11 cellular contexts compared by ENCODE assay signal in genomic region chr15:47720555-47720954, GRCh38. TPM values are rescaled to one million over a fixed set of nuclear protein-coding genes. Genes with fewer than 3 reads are reported as not detected.
DNase-seq lines count a peak whose midpoint lies in the region; ATAC-seq and TF ChIP-seq lines count a peak whose summit lies in the region.
"Had no signal": no experiment of that assay in that cellular context is flagged by ENCODE, and none has a peak within 500 bp of the region (broad histone marks: within the 10 kb centered on the region; RNA-seq: fewer than 3 reads in every experiment).

No MANE protein-coding gene starts in this region.

- H3K27me3 ChIP-seq in iPS-18a (ENCODE audit: control insufficient read depth, insufficient read depth, low read length) = peaks cover 43% of the 10 kb centered on the region
- H3K27me3 ChIP-seq in skeletal muscle tissue (ENCODE audit: control insufficient read depth in 3 of 3, insufficient read depth in 3 of 3, low read length in 3 of 3) = no peaks in the 10 kb centered on the region

- no peaks in the 10 kb centered on the region for H3K9me3 Mint-ChIP-seq in activated CD8-positive, alpha-beta T cell treated with anti-CD3 and anti-CD28 coated beads for 36 hours
- H3K9me3 Mint-ChIP-seq in activated CD8-positive, alpha-beta T cell treated with anti-CD3 and anti-CD28 coated beads, Interleukin-2, amount 10 ng/mL, durations not matched to agents 7 days and 5 days (ENCODE audit: insufficient read depth) = no peaks in the 10 kb centered on the region
- H3K9me3 Mint-ChIP-seq: CD4-positive, alpha-beta T cell had no signal

- TF ChIP-seq CTCF in HEK293 (tag by site-specific recombination; IDR thresholded peaks at IDR 0.05) = no peak
- TF ChIP-seq CTCF in activated CD8-positive, alpha-beta T cell treated with anti-CD3 and anti-CD28 coated beads for 36 hours (IDR thresholded peaks at IDR 0.05) = no peak

- H3K27me3 Mint-ChIP-seq in activated CD8-positive, alpha-beta T cell treated with anti-CD3 and anti-CD28 coated beads for 36 hours = peaks cover 36% of the 10 kb centered on the region
- peaks cover 32% of the 10 kb centered on the region for H3K27me3 Mint-ChIP-seq in activated CD8-positive, alpha-beta T cell treated with anti-CD3 and anti-CD28 coated beads, Interleukin-2, amount 10 ng/mL, durations not matched to agents 7 days and 5 days (ENCODE audit: low read depth)

- H3K9me3 ChIP-seq in HEK293 (ENCODE audit: control insufficient read depth, insufficient read depth, low read depth, low read length) (no peaks in the 10 kb centered on the region), iPS-18a (ENCODE audit: control insufficient read depth, low read depth, low read length) (no peaks in the 10 kb centered on the region), skeletal muscle tissue (ENCODE audit: control insufficient read depth in 3 of 3, low read length in 3 of 3) (no peaks in the 10 kb centered on the region)

- H3K36me3 Mint-ChIP-seq in activated CD8-positive, alpha-beta T cell treated with anti-CD3 and anti-CD28 coated beads for 36 hours (ENCODE audit: low read depth) = no peaks in the 10 kb centered on the region
- no peaks in the 10 kb centered on the region for H3K36me3 Mint-ChIP-seq in activated CD8-positive, alpha-beta T cell treated with anti-CD3 and anti-CD28 coated beads, Interleukin-2, amount 10 ng/mL, durations not matched to agents 7 days and 5 days (ENCODE audit: low read depth)

- H3K27ac ChIP-seq in HEK293 (ENCODE audit: extremely low read depth, low read depth, low read length) = no peak overlapping the region; the same call in 1 of the 2 replicates
- peak overlapping the region; percentile 41 for H3K27ac ChIP-seq in angular gyrus (ENCODE audit: low read depth, low read length)
- H3K27ac ChIP-seq in iPS-18a (ENCODE audit: low read length) = no peak overlapping the region
- H3K27ac ChIP-seq in skeletal muscle tissue (ENCODE audit: low read depth, low read length) = peak overlapping the region; percentile 77

- H3K4me1 ChIP-seq in HEK293 (ENCODE audit: control insufficient read depth, insufficient read depth, low read length) (peaks cover 4% of the 10 kb centered on the region), iPS-18a (ENCODE audit: control insufficient read depth, low read depth, low read length) (peaks cover 25% of the 10 kb centered on the region), skeletal muscle tissue (ENCODE audit: control insufficient read depth in 3 of 3, insufficient read depth in 3 of 3, low read length in 3 of 3) (peaks cover 35 to 50% (median 45%) of the 10 kb centered on the region in 3 donors)

- no peaks in the 10 kb centered on the region for H3K4me1 Mint-ChIP-seq in activated CD8-positive, alpha-beta T cell treated with anti-CD3 and anti-CD28 coated beads for 36 hours (ENCODE audit: low read depth)
- peaks cover 3% of the 10 kb centered on the region for H3K4me1 Mint-ChIP-seq in activated CD8-positive, alpha-beta T cell treated with anti-CD3 and anti-CD28 coated beads, Interleukin-2, amount 10 ng/mL, durations not matched to agents 7 days and 5 days (ENCODE audit: low read depth)

- DNase-seq in activated CD8-positive, alpha-beta T cell treated with anti-CD3 and anti-CD28 coated beads for 36 hours = no peak
- DNase-seq in activated CD8-positive, alpha-beta T cell treated with anti-CD3 and anti-CD28 coated beads, Interleukin-2, amount 10 ng/mL, durations not matched to agents 7 days and 5 days = no peak
- DNase-seq in germinal center (ENCODE audit: low spot score) = no peak
- DNase-seq: CD4-positive, alpha-beta T cell; KBM-7; NCI-H1436 treated with DMSO at 0.1 percent for 48 hours; posterior cingulate gyrus had no signal

- H3K36me3 ChIP-seq in HEK293 (ENCODE audit: control insufficient read depth in 2 of 2, insufficient read depth in 1 of 2, low read length in 2 of 2) (no peaks in the 10 kb centered on the region), iPS-18a (ENCODE audit: control insufficient read depth, low read depth, low read length) (no peaks in the 10 kb centered on the region), skeletal muscle tissue (ENCODE audit: control insufficient read depth in 3 of 3, insufficient read depth in 3 of 3, low read length in 3 of 3) (no peaks in the 10 kb centered on the region)

- H3K4me3 ChIP-seq in HEK293 (ENCODE audit: low read depth, low read length) = no peak overlapping the region
- peak overlapping the region; percentile 14 for H3K4me3 ChIP-seq in iPS-18a (ENCODE audit: low read length)
- peak overlapping the region; percentile 35 to 91 (median 80) for H3K4me3 ChIP-seq in skeletal muscle tissue (ENCODE audit: low read length in 3 of 3)

- no peak for ATAC-seq in activated CD8-positive, alpha-beta T cell treated with anti-CD3 and anti-CD28 coated beads for 36 hours
- ATAC-seq in activated CD8-positive, alpha-beta T cell treated with anti-CD3 and anti-CD28 coated beads, Interleukin-2, amount 10 ng/mL, durations not matched to agents 7 days and 5 days = no peak

- CTCF ChIA-PET in HEK293 (lab: Yijun Ruan, JAX) = no interaction called here
- CTCF ChIA-PET in activated CD8-positive, alpha-beta T cell treated with anti-CD3 and anti-CD28 coated beads for 36 hours (lab: Charles Lee) = no interaction called here
- CTCF ChIA-PET in activated CD8-positive, alpha-beta T cell treated with anti-CD3 and anti-CD28 coated beads, Interleukin-2, amount 10 ng/mL, durations not matched to agents 7 days and 5 days (lab: Charles Lee) = no interaction called here

- no peak overlapping the region for H3K4me3 Mint-ChIP-seq in activated CD8-positive, alpha-beta T cell treated with anti-CD3 and anti-CD28 coated beads for 36 hours
- no peak overlapping the region for H3K4me3 Mint-ChIP-seq in activated CD8-positive, alpha-beta T cell treated with anti-CD3 and anti-CD28 coated beads, Interleukin-2, amount 10 ng/mL, durations not matched to agents 7 days and 5 days
- H3K4me3 Mint-ChIP-seq: CD4-positive, alpha-beta T cell had no signal

- POLR2A ChIA-PET in HEK293 (lab: Yijun Ruan, JAX) = no interaction called here
- POLR2A ChIA-PET in activated CD8-positive, alpha-beta T cell treated with anti-CD3 and anti-CD28 coated beads for 36 hours (lab: Charles Lee) = no interaction called here
- POLR2A ChIA-PET in activated CD8-positive, alpha-beta T cell treated with anti-CD3 and anti-CD28 coated beads, Interleukin-2, amount 10 ng/mL, durations not matched to agents 7 days and 5 days (lab: Charles Lee) = no interaction called here

- H3K9ac ChIP-seq in iPS-18a (ENCODE audit: low read length) (no peak overlapping the region), skeletal muscle tissue (ENCODE audit: low read depth in 1 of 3, low read length in 3 of 3) (peak overlapping the region in 2 of 3 donors; percentile 13 to 34)

- intact Hi-C loops in activated CD8-positive, alpha-beta T cell treated with anti-CD3 and anti-CD28 coated beads for 36 hours (cut with micrococcal nuclease) = no loop called here

- H3K27ac Mint-ChIP-seq in activated CD8-positive, alpha-beta T cell treated with anti-CD3 and anti-CD28 coated beads for 36 hours = no peak overlapping the region
- no peak overlapping the region for H3K27ac Mint-ChIP-seq in activated CD8-positive, alpha-beta T cell treated with anti-CD3 and anti-CD28 coated beads, Interleukin-2, amount 10 ng/mL, durations not matched to agents 7 days and 5 days
- H3K27ac Mint-ChIP-seq: CD4-positive, alpha-beta T cell had no signal

TF ChIP-seq in HEK293, 187 proteins besides CTCF, POLR2A, EP300 and RAD21 (continues in another document):
- TF ChIP-seq ZNF239 (tag by site-specific recombination; IDR thresholded peaks at IDR 0.05) (no peak), HOXD13 (CRISPR knock-in tag; IDR thresholded peaks at IDR 0.05; ENCODE audit: borderline replicate concordance) (no peak), ZNF266 (tag by site-specific recombination; IDR thresholded peaks at IDR 0.05; ENCODE audit: low read depth) (no peak), PRDM6 (tag by site-specific recombination; IDR thresholded peaks at IDR 0.05) (peak; percentile 34), ZBTB44 (tag by site-specific recombination; IDR thresholded peaks at IDR 0.05) (peak; percentile 58)

RNA-seq across cellular contexts. Expression of gene SEMA6D, which starts 3.2 kb away (rescaled TPM):
- 26.6 TPM for total RNA-seq in skeletal muscle tissue
- not detected for total RNA-seq in activated CD8-positive, alpha-beta T cell treated with anti-CD3 and anti-CD28 coated beads for 36 hours
- total RNA-seq in activated CD8-positive, alpha-beta T cell treated with anti-CD3 and anti-CD28 coated beads, Interleukin-2, amount 10 ng/mL, durations not matched to agents 7 days and 5 days = not detected
- total RNA-seq: CD4-positive, alpha-beta T cell had no signal

Comparison
In these comparisons a context has a peak if more than half of its experiments do, and no peak if none do; other contexts are left out.
1. H3K27ac ChIP-seq: peak in angular gyrus (single experiment) and skeletal muscle tissue (single experiment); none in HEK293 (single experiment) and iPS-18a (single experiment).
2. RNA of gene SEMA6D, which starts 3.2 kb away (total RNA-seq): 26.6 TPM in skeletal muscle tissue (single experiment); not detected in activated CD8-positive, alpha-beta T cell treated with anti-CD3 and anti-CD28 coated beads for 36 hours and not detected in activated CD8-positive, alpha-beta T cell treated with anti-CD3 and anti-CD28 coated beads, Interleukin-2, amount 10 ng/mL, durations not matched to agents 7 days and 5 days; every median in the first group is over 10 times any median in the second.